In the genomic region with DNA sequence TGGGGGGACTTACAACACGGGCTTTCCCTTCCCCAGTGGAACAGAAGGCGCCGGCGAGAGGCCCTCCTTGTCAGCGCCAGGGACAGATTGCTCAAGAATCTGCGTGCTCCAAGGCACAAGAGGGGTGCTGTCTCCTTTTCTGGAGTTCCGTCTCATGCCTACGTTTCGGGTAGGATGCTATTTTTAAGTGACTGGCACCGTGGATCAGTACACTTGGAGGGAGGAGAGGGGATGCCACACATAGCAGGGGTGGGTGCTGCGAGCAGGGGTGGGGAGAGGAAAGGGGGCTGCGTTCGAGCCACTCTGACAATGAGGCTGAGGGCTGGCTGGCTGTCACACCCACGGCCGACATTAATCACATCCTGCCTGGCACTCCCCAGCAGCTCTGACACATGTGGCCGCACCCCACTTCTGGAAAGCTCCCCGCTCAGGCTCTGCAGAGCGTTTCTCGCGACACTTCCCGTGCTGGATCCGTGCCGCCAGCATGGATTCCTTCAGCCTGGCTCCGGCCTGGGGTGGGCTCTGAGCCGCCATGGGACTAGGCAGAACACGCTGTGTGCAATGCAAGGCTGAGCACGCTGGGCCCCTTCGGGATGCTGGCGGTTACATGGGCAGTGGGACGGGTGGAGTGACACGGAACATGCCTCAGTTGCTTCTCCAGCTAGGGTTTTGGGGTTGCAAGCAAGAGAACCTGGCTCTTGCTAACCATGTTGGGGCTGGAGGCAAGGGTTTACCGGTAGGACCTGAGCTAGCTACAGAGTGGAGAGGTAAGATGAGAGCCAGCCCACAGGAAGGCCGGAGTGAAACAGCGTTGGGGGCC, we compare ENCODE assay signal across 7 cellular contexts. TPM values are rescaled to one million over a fixed set of nuclear protein-coding genes. Genes with fewer than 3 reads are reported as not detected.
A peak's percentile ranks its signal among the peaks of the same experiment; 100 is the strongest.
DNase-seq lines count a peak whose midpoint lies in the region; ATAC-seq and TF ChIP-seq lines count a peak whose summit lies in the region.
"Not testable (repeated sequence)": the region's sequence is repeated elsewhere in the genome, so short reads cannot be mapped to it uniquely, and the experiment has no call there.

No MANE protein-coding gene starts in this region.

- not testable (repeated sequence) for H3K4me3 ChIP-seq in fibroblast of lung (replicated peaks in 1 of 4; ENCODE audit: control extremely low read depth in 1 of 4, insufficient read depth in 1 of 4, low read depth in 3 of 4, low read length in 4 of 4); left lung
- peak overlapping the region; percentile 11 for H3K4me3 ChIP-seq in osteoblast (ENCODE audit: insufficient read depth, low read length)

- H3K4me2 ChIP-seq in fibroblast of lung (ENCODE audit: extremely low read depth, insufficient read depth, low read length) = peak overlapping the region; percentile 75
- H3K4me2 ChIP-seq in osteoblast (ENCODE audit: insufficient read depth, low read length) = peak overlapping the region; percentile 69

- H2AFZ ChIP-seq in fibroblast of lung (ENCODE audit: low read length) = peak overlapping the region; percentile 31
- peak overlapping the region; percentile 52 for H2AFZ ChIP-seq in osteoblast (ENCODE audit: low read length)

- H3K9ac ChIP-seq in fibroblast of lung (ENCODE audit: insufficient read depth, low read length) = not testable (repeated sequence)

- H3K9me3 ChIP-seq in fibroblast of lung (ENCODE audit: control insufficient read depth, insufficient read depth, low read depth, low read length); left lung; osteoblast (ENCODE audit: low read depth, low read length): not testable (repeated sequence)

- H3K79me2 ChIP-seq in fibroblast of lung (ENCODE audit: control insufficient read depth, insufficient read depth, low read length); osteoblast (ENCODE audit: insufficient read depth, low read length): not testable (repeated sequence)

- peak; percentile 37 for ATAC-seq in left lung
- peak; percentile 62 for ATAC-seq in stimulated activated naive CD8-positive, alpha-beta T cell treated with anti-CD3 and anti-CD28 coated beads, Interleukin-15, Interleukin-2, amounts not matched to agents 100 U/mL and 50 U/mL, for 24 hours

- peak overlapping the region; percentile 32 for H3K27ac ChIP-seq in fibroblast of lung (ENCODE audit: insufficient read depth, low read length)
- H3K27ac ChIP-seq in left lung = peak overlapping the region; percentile 47 to 58
- H3K27ac ChIP-seq in osteoblast (ENCODE audit: low read depth, low read length) = peak overlapping the region; percentile 17

- DNase-seq in HPDE6-E6E7 (ENCODE audit: extremely low spot score) (peak; percentile 68), cerebellar cortex (ENCODE audit: low spot score) (peak; percentile 94), fibroblast of lung (ENCODE audit: low read depth in 2 of 2) (peak in 1 of 2 donors; percentile 22)
- peak; percentile 15 for DNase-seq in activated CD4-positive, alpha-beta T cell treated with anti-CD3 and anti-CD28 coated beads for 48 hours
- not testable (repeated sequence) for DNase-seq in left lung; osteoblast (ENCODE audit: insufficient read length, low spot score, missing footprints); stimulated activated naive CD8-positive, alpha-beta T cell treated with anti-CD3 and anti-CD28 coated beads, Interleukin-15, Interleukin-2, amounts not matched to agents 100 U/mL and 50 U/mL, for 24 hours

- H3K4me1 ChIP-seq in fibroblast of lung (ENCODE audit: control insufficient read depth, extremely low read depth, insufficient read depth, low read length) (peaks cover 10% of the 10 kb centered on the region), osteoblast (ENCODE audit: insufficient read depth, low read length) (peaks cover 13% of the 10 kb centered on the region)
- not testable (repeated sequence) for H3K4me1 ChIP-seq in left lung

- not testable (repeated sequence) for H3K27me3 ChIP-seq in fibroblast of lung (ENCODE audit: control insufficient read depth, insufficient read depth, low read length); osteoblast (ENCODE audit: insufficient read depth, low read length)
- H3K27me3 ChIP-seq in left lung = peaks cover 0 to 15% of the 10 kb centered on the region in 2 donors

- H4K20me1 ChIP-seq in fibroblast of lung (ENCODE audit: control insufficient read depth, extremely low read depth, insufficient read depth, low read length); osteoblast (ENCODE audit: insufficient read depth, low read length): not testable (repeated sequence)

- H3K36me3 ChIP-seq in fibroblast of lung (ENCODE audit: control insufficient read depth, insufficient read depth, low read length); left lung; osteoblast (ENCODE audit: insufficient read depth, low read length): not testable (repeated sequence)

- not testable (repeated sequence) for TF ChIP-seq CTCF in fibroblast of lung (conservative IDR thresholded peaks at IDR 0.05 in 1 of 2, IDR thresholded peaks at IDR 0.05 in 1 of 2; ENCODE audit: low read depth in 1 of 2, low read length in 2 of 2); left lung (IDR thresholded peaks at IDR 0.05); osteoblast (IDR thresholded peaks at IDR 0.05; ENCODE audit: extremely low read depth, low read depth, low read length)

- intact Hi-C loops in left lung (cut with DNase I) = not testable (repeated sequence)

RNA-seq across cellular contexts. Expression of a gene that starts 25.0 kb away (rescaled TPM):
- total RNA-seq in fibroblast of lung = 15.4 and 16.3 TPM in 2 replicates
- polyA plus RNA-seq in fibroblast of lung = 6.4 and 8.6 TPM in 2 replicates
- 12.6 and 13.5 TPM in 2 replicates for polyA plus RNA-seq in fibroblast of lung (2012)
- 19.5 and 24.6 TPM in 2 replicates for polyA minus RNA-seq in fibroblast of lung (ENCODE audit: low replicate concordance)
- 10 to 100 TPM; 23.4 to 24.1 TPM for total RNA-seq in left lung
- total RNA-seq in osteoblast = 36.9 and 41.8 TPM in 2 replicates
